Comparison of ENCODE assay signal across 19 cellular contexts in the genomic region with DNA sequence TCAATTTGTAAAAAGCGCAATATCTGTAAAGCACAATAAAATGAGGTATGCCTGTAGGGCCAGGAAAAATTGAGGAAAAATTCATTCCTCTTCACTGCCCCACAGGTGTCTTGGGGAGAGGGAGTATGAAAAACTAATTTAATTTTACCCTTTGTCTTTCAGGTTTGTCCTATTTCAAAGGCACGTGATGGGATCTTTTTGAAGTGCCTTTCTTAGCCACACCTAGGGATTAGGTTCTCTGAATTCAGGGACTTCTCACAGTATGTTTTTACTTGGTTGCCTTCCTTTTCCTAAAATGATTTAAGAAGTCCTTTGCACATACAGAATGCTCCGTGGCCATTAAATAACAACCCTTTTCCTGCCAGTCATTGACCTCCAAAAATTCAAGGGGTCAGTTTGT.
DNase-seq lines count a peak whose midpoint lies in the region; ATAC-seq and TF ChIP-seq lines count a peak whose summit lies in the region.
"Had no signal": no experiment of that assay in that cellular context is flagged by ENCODE, and none has a peak within 500 bp of the region (broad histone marks: within the 10 kb centered on the region; RNA-seq: fewer than 3 reads in every experiment).

No MANE protein-coding gene starts in this region.

- no peak overlapping the region for H3K4me3 Mint-ChIP-seq in CD8-positive, alpha-beta T cell
- H3K4me3 Mint-ChIP-seq: activated naive CD8-positive, alpha-beta T cell treated with anti-CD3 and anti-CD28 coated beads, Interleukin-2, amount 10 ng/mL, durations not matched to agents 7 days and 5 days; stimulated activated effector memory CD8-positive, alpha-beta T cell treated with anti-CD3 and anti-CD28 coated beads, Interleukin-12 subunit alpha, Interleukin-12 subunit beta, amount 100 ng/mL, for 72 hours had no signal

- CTCF ChIA-PET in CD8-positive, alpha-beta T cell (lab: Charles Lee), result interaction anchor here (1.8 kb wide), 1 partner anchor 47 kb away, joined by 5 read pairs; no protein-coding TSS in a partner anchor
- CTCF ChIA-PET in Panc1 (lab: Charles Lee), result no interaction called here

- no peaks in the 10 kb centered on the region for H3K27me3 Mint-ChIP-seq in CD8-positive, alpha-beta T cell (ENCODE audit: low read depth)
- H3K27me3 Mint-ChIP-seq: activated naive CD8-positive, alpha-beta T cell treated with anti-CD3 and anti-CD28 coated beads, Interleukin-2, amount 10 ng/mL, durations not matched to agents 7 days and 5 days had no signal

- in situ Hi-C loops in Panc1 (cut with HindIII; ENCODE audit: low pct_unique_long_range_greater_than_20kb, low sequenced_read_pairs), result no loop called here

- no peak for TF ChIP-seq POLR2A in erythroblast (IDR thresholded peaks at IDR 0.05; ENCODE audit: low read length)

- no peak overlapping the region for H3K4me3 ChIP-seq in BLaER1
- H3K4me3 ChIP-seq in CD8-positive, alpha-beta T cell (ENCODE audit: low read depth, low read length), result no peak overlapping the region
- H3K4me3 ChIP-seq in Panc1 (ENCODE audit: low read depth in 2 of 2, low read length in 2 of 2), result no peak overlapping the region
- H3K4me3 ChIP-seq in iPS-20b (ENCODE audit: low read length), result no peak overlapping the region
- H3K4me3 ChIP-seq: dorsolateral prefrontal cortex, MG63, transverse colon had no signal

- H3K9me3 Mint-ChIP-seq in CD8-positive, alpha-beta T cell, result no peaks in the 10 kb centered on the region
- H3K9me3 Mint-ChIP-seq: stimulated activated effector memory CD8-positive, alpha-beta T cell treated with anti-CD3 and anti-CD28 coated beads, Interleukin-12 subunit alpha, Interleukin-12 subunit beta, amount 100 ng/mL, for 72 hours had no signal

- POLR2A ChIA-PET in CD8-positive, alpha-beta T cell (lab: Charles Lee), result no interaction called here
- POLR2A ChIA-PET in Panc1 (lab: Charles Lee), result no interaction called here

- H4K20me1 ChIP-seq in BLaER1, result 0 out of 2 replicates have a peak, but pooled peaks cover 15% of the 10 kb centered on the region

- H3K4me1 ChIP-seq in BLaER1 (peaks cover 46% of the 10 kb centered on the region), Panc1 (ENCODE audit: control insufficient read depth, insufficient read depth, low read length) (peaks cover 48% of the 10 kb centered on the region), iPS-20b (ENCODE audit: insufficient read depth, low read length) (peaks cover 36% of the 10 kb centered on the region)
- peaks cover 39% of the 10 kb centered on the region for H3K4me1 ChIP-seq in CD8-positive, alpha-beta T cell (ENCODE audit: insufficient read depth, low read length)

- no TSS peak for BruUV-seq in Panc1 (replicated peaks; lab: Mats Ljungman, UMichigan)

- no peak overlapping the region for H3K9ac ChIP-seq in BLaER1
- peak overlapping the region; percentile 7; the same call in 1 of the 2 replicates for H3K9ac ChIP-seq in iPS-20b (ENCODE audit: low read depth, low read length)

- DNase-seq in CD8-positive, alpha-beta T cell, result no peak
- no peak for DNase-seq in Panc1 (ENCODE audit: low read depth, low spot score)
- DNase-seq in erythroblast (lab: John Stamatoyannopoulos, UW), result no peak
- no peak for DNase-seq in hypothalamus (lab: John Stamatoyannopoulos, UW)
- DNase-seq: activated CD4-positive, CD25-positive, alpha-beta regulatory T cell; activated CD8-positive, alpha-beta memory T cell treated with anti-CD3 and anti-CD28 coated beads, Interleukin-2, amount 50 U/mL, for 48 hours; activated naive CD8-positive, alpha-beta T cell treated with anti-CD3 and anti-CD28 coated beads, Interleukin-2, amount 10 ng/mL, durations not matched to agents 7 days and 5 days; BE2C; dorsolateral prefrontal cortex; MG63; NCI-H1694; NCI-H446 treated with DMSO at 0.1 percent for 48 hours; SHP77 treated with DMSO at 0.1 percent for 48 hours; T-helper 2 cell; transverse colon had no signal

- peak overlapping the region; percentile 11 for H3K27ac Mint-ChIP-seq in CD8-positive, alpha-beta T cell
- H3K27ac Mint-ChIP-seq: activated naive CD8-positive, alpha-beta T cell treated with anti-CD3 and anti-CD28 coated beads, Interleukin-2, amount 10 ng/mL, durations not matched to agents 7 days and 5 days had no signal

- peaks cover 66% of the 10 kb centered on the region for H3K4me1 Mint-ChIP-seq in CD8-positive, alpha-beta T cell (ENCODE audit: low read depth)

- ATAC-seq in CD8-positive, alpha-beta T cell, result no peak
- ATAC-seq in Panc1, result no peak
- ATAC-seq in HG03139 (IDR thresholded peaks at IDR 0.05; ENCODE audit: unreplicated experiment), result no peak
- ATAC-seq: stimulated activated effector memory CD8-positive, alpha-beta T cell treated with anti-CD3 and anti-CD28 coated beads, Interleukin-12 subunit alpha, Interleukin-12 subunit beta, amount 100 ng/mL, for 72 hours had no signal

- intact Hi-C loops in CD8-positive, alpha-beta T cell (cut with DNase I, micrococcal nuclease), result loop anchor here in 1 of 2 experiments (10.0 kb wide), 1 partner anchor 69 kb away; a partner anchor contains a TSS
- intact Hi-C loops in Panc1 (cut with micrococcal nuclease; ENCODE audit: unreplicated experiment), result no loop called here

- H3K27ac ChIP-seq in BLaER1, result no peak overlapping the region
- H3K27ac ChIP-seq in CD8-positive, alpha-beta T cell (ENCODE audit: low read depth, low read length), result no peak overlapping the region
- H3K27ac ChIP-seq in Panc1 (ENCODE audit: low read length), result peak overlapping the region; percentile 42; the same call in 1 of the 2 replicates
- no peak overlapping the region for H3K27ac ChIP-seq in iPS-20b (ENCODE audit: low read length)

- H3K36me3 Mint-ChIP-seq in CD8-positive, alpha-beta T cell, result peaks cover 39% of the 10 kb centered on the region

- H3K9me3 ChIP-seq in BLaER1 (peaks cover 42% of the 10 kb centered on the region), Panc1 (ENCODE audit: control insufficient read depth, insufficient read depth, low read depth, low read length) (no peaks in the 10 kb centered on the region), iPS-20b (ENCODE audit: insufficient read depth, low read depth, low read length) (peaks cover 6% of the 10 kb centered on the region; the same call in 1 of the 2 replicates)
- H3K9me3 ChIP-seq in CD8-positive, alpha-beta T cell (ENCODE audit: low read length), result no peaks in the 10 kb centered on the region
- H3K9me3 ChIP-seq: BE2C had no signal

- no peak for TF ChIP-seq CTCF in CD8-positive, alpha-beta T cell (IDR thresholded peaks at IDR 0.05)
- no peak for TF ChIP-seq CTCF in Panc1 (IDR thresholded peaks at IDR 0.05)

- H3K27me3 ChIP-seq in BLaER1 (no peaks in the 10 kb centered on the region), Panc1 (ENCODE audit: control insufficient read depth, insufficient read depth, low read length) (no peaks in the 10 kb centered on the region), iPS-20b (ENCODE audit: insufficient read depth, low read length) (no peaks in the 10 kb centered on the region)
- no peaks in the 10 kb centered on the region for H3K27me3 ChIP-seq in CD8-positive, alpha-beta T cell (ENCODE audit: insufficient read depth, low read length)
- H3K27me3 ChIP-seq: BE2C, dorsolateral prefrontal cortex, MG63, transverse colon had no signal

- peak overlapping the region; percentile 1; the same call in 1 of the 2 replicates for H3K4me2 ChIP-seq in BLaER1

- H3K36me3 ChIP-seq in BLaER1, result peaks cover 38% of the 10 kb centered on the region
- no peaks in the 10 kb centered on the region for H3K36me3 ChIP-seq in CD8-positive, alpha-beta T cell (ENCODE audit: insufficient read depth, low read length)
- no peaks in the 10 kb centered on the region for H3K36me3 ChIP-seq in Panc1 (ENCODE audit: control insufficient read depth, insufficient read depth, low read length)
- H3K36me3 ChIP-seq in iPS-20b (ENCODE audit: insufficient read depth, low read depth, low read length), result no peaks in the 10 kb centered on the region
- H3K36me3 ChIP-seq: BE2C, transverse colon had no signal
